In the genomic region with DNA sequence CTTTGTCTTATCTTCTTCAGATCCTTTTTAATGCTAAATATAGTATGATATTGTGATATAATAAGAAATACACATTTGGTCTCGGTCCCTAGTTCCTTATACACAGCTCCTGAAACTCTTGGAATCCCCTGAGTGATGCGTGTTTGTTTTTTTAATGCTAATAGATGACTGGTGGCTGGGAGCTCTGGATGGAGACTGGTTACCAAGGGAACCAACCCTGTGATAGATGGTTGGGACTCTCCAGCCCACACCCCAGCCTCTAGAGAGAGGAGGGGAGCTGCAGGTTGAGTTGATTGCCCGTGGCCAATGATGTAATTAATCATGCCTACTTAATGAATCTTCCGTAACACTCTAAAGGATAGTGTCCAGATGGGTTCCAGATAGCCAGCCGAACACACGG, we compare ENCODE assay signal across 1 cellular context.
TF ChIP-seq lines count a peak whose summit lies in the region.

No MANE protein-coding gene starts in this region.

TF ChIP-seq in H1, 55 proteins besides CTCF, POLR2A, EP300 and RAD21 (continued from another document):
- TF ChIP-seq CBX5 (IDR thresholded peaks at IDR 0.05; ENCODE audit: low read depth, low read length) = no peak
- no peak for TF ChIP-seq CEBPB (IDR thresholded peaks at IDR 0.05; ENCODE audit: low read depth, low read length)
- no peak for TF ChIP-seq TBP (IDR thresholded peaks at IDR 0.05; ENCODE audit: low read depth, low read length)
- TF ChIP-seq BRCA1 (IDR thresholded peaks at IDR 0.05; ENCODE audit: low read depth, low read length) = no peak
TF ChIP-seq in H1: peak in this region for 0.
